In genomic region chr22:27641049-27641790, GRCh38 we compare ENCODE assay signal across 18 cellular contexts.
DNase-seq lines count a peak whose midpoint lies in the region; ATAC-seq and TF ChIP-seq lines count a peak whose summit lies in the region.
"Had no signal": no experiment of that assay in that cellular context is flagged by ENCODE, and none has a peak within 500 bp of the region (broad histone marks: within the 10 kb centered on the region; RNA-seq: fewer than 3 reads in every experiment).

No MANE protein-coding gene starts in this region.

- H3K27ac Mint-ChIP-seq in nephron, result peak overlapping the region; percentile 14 to 53 (median 20)
- no peak overlapping the region for H3K27ac Mint-ChIP-seq in type B pancreatic cell
- no peak overlapping the region for H3K27ac Mint-ChIP-seq in activated CD4-positive, alpha-beta memory T cell treated with anti-CD3 and anti-CD28 coated beads for 36 hours
- H3K27ac Mint-ChIP-seq: activated CD4-positive, alpha-beta T cell treated with anti-CD3 and anti-CD28 coated beads, Interleukin-2, amount 10 ng/mL, durations not matched to agents 24 days and 14 days; activated naive CD8-positive, alpha-beta T cell treated with anti-CD3 and anti-CD28 coated beads for 36 hours; CD4-positive, alpha-beta memory T cell had no signal

- H3K4me1 Mint-ChIP-seq in nephron, result peaks cover 60% of the 10 kb centered on the region
- peaks cover 38% of the 10 kb centered on the region for H3K4me1 Mint-ChIP-seq in type B pancreatic cell (ENCODE audit: unreplicated experiment)
- no peaks in the 10 kb centered on the region for H3K4me1 Mint-ChIP-seq in activated CD4-positive, alpha-beta memory T cell treated with anti-CD3 and anti-CD28 coated beads for 36 hours (ENCODE audit: low read depth)
- H3K4me1 Mint-ChIP-seq: activated CD4-positive, alpha-beta T cell treated with anti-CD3 and anti-CD28 coated beads, Interleukin-2, amount 10 ng/mL, durations not matched to agents 24 days and 14 days; activated naive CD8-positive, alpha-beta T cell treated with anti-CD3 and anti-CD28 coated beads for 36 hours; CD4-positive, alpha-beta memory T cell had no signal

- no peak overlapping the region for H3K4me2 ChIP-seq in Karpas-422 (ENCODE audit: low read depth, low read length, poor library complexity, severe bottlenecking)
- H3K4me2 ChIP-seq: A549 had no signal

- no peak overlapping the region for H3K4me3 Mint-ChIP-seq in nephron
- peak overlapping the region; percentile 8 for H3K4me3 Mint-ChIP-seq in type B pancreatic cell
- H3K4me3 Mint-ChIP-seq in activated CD4-positive, alpha-beta memory T cell treated with anti-CD3 and anti-CD28 coated beads for 36 hours, result no peak overlapping the region
- H3K4me3 Mint-ChIP-seq: activated CD4-positive, alpha-beta T cell treated with anti-CD3 and anti-CD28 coated beads, Interleukin-2, amount 10 ng/mL, durations not matched to agents 24 days and 14 days; activated naive CD8-positive, alpha-beta T cell treated with anti-CD3 and anti-CD28 coated beads for 36 hours; CD4-positive, alpha-beta memory T cell had no signal

- H3K4me1 ChIP-seq in cardiac muscle cell (ENCODE audit: low read depth) (peaks cover 23% of the 10 kb centered on the region), Karpas-422 (ENCODE audit: low read length) (no peaks in the 10 kb centered on the region), upper lobe of left lung (no peaks in the 10 kb centered on the region)
- H3K4me1 ChIP-seq: A549, right lobe of liver had no signal

- POLR2A ChIA-PET in activated CD4-positive, alpha-beta memory T cell treated with anti-CD3 and anti-CD28 coated beads for 36 hours (lab: Charles Lee), result no interaction called here

- no peaks in the 10 kb centered on the region for H3K79me2 ChIP-seq in Karpas-422 (ENCODE audit: low read length)

- no peak for TF ChIP-seq EP300 in upper lobe of left lung (IDR thresholded peaks at IDR 0.05)

- DNase-seq in cardiac muscle cell (ENCODE audit: low read depth in 1 of 2, low spot score in 1 of 2) (no peak), Right ventricle myocardium inferior (ENCODE audit: missing footprints) (no peak), erythroblast (lab: John Stamatoyannopoulos, UW) (peak; percentile 82 to 85), type B pancreatic cell (ENCODE audit: extremely low spot score, unreplicated experiment) (no peak), Karpas-422 (no peak), upper lobe of left lung (no peak)
- DNase-seq in activated CD4-positive, alpha-beta memory T cell treated with anti-CD3 and anti-CD28 coated beads for 36 hours, result no peak
- DNase-seq: activated CD4-positive, alpha-beta T cell treated with anti-CD3 and anti-CD28 coated beads, Interleukin-2, amount 10 ng/mL, durations not matched to agents 24 days and 14 days; activated naive CD8-positive, alpha-beta T cell treated with anti-CD3 and anti-CD28 coated beads for 36 hours; CD4-positive, alpha-beta memory T cell; Kasumi-1; left ventricle myocardium superior; NCI-H345; right lobe of liver; T1000 had no signal

- no peak overlapping the region for H2AFZ ChIP-seq in Karpas-422 (ENCODE audit: low read length)

- H3K9me3 Mint-ChIP-seq in nephron, result no peaks in the 10 kb centered on the region
- no peaks in the 10 kb centered on the region for H3K9me3 Mint-ChIP-seq in type B pancreatic cell
- no peaks in the 10 kb centered on the region for H3K9me3 Mint-ChIP-seq in activated CD4-positive, alpha-beta memory T cell treated with anti-CD3 and anti-CD28 coated beads for 36 hours
- H3K9me3 Mint-ChIP-seq: activated CD4-positive, alpha-beta T cell treated with anti-CD3 and anti-CD28 coated beads, Interleukin-2, amount 10 ng/mL, durations not matched to agents 24 days and 14 days; activated naive CD8-positive, alpha-beta T cell treated with anti-CD3 and anti-CD28 coated beads for 36 hours had no signal

- H3K4me3 ChIP-seq in cardiac muscle cell, result no peak overlapping the region
- no peak overlapping the region for H3K4me3 ChIP-seq in Karpas-422 (ENCODE audit: low read length)
- H3K4me3 ChIP-seq in upper lobe of left lung, result no peak overlapping the region
- H3K4me3 ChIP-seq: A549, right lobe of liver, tibial nerve had no signal

- H3K9me3 ChIP-seq in cardiac muscle cell (ENCODE audit: low read depth) (no peaks in the 10 kb centered on the region), Karpas-422 (ENCODE audit: low read length) (no peaks in the 10 kb centered on the region), upper lobe of left lung (no peaks in the 10 kb centered on the region)
- H3K9me3 ChIP-seq: A549, right lobe of liver, tibial nerve had no signal

- H3K27me3 Mint-ChIP-seq in nephron (ENCODE audit: low read depth), result peaks cover 50% of the 10 kb centered on the region
- H3K27me3 Mint-ChIP-seq in type B pancreatic cell, result peaks cover 23% of the 10 kb centered on the region
- peaks cover 3% of the 10 kb centered on the region for H3K27me3 Mint-ChIP-seq in activated CD4-positive, alpha-beta memory T cell treated with anti-CD3 and anti-CD28 coated beads for 36 hours
- H3K27me3 Mint-ChIP-seq: activated CD4-positive, alpha-beta T cell treated with anti-CD3 and anti-CD28 coated beads, Interleukin-2, amount 10 ng/mL, durations not matched to agents 24 days and 14 days had no signal

- no peaks in the 10 kb centered on the region for H3K9me2 ChIP-seq in Karpas-422 (replicated peaks; ENCODE audit: insufficient read depth, low read length)

- H3K27ac ChIP-seq in cardiac muscle cell (peak overlapping the region; percentile 11), Karpas-422 (ENCODE audit: low read length) (no peak overlapping the region), upper lobe of left lung (no peak overlapping the region)
- H3K27ac ChIP-seq: A549, right lobe of liver had no signal

- no peak for ATAC-seq in Right ventricle myocardium inferior
- ATAC-seq in upper lobe of left lung (ENCODE audit: low FRiP score in 2 of 2), result no peak
- ATAC-seq: A549, left ventricle myocardium superior had no signal

- intact Hi-C loops in Right ventricle myocardium inferior (cut with DNase I), result no loop called here
- intact Hi-C loops in activated CD4-positive, alpha-beta memory T cell treated with anti-CD3 and anti-CD28 coated beads for 36 hours (cut with micrococcal nuclease), result no loop called here

- CTCF ChIA-PET in activated CD4-positive, alpha-beta memory T cell treated with anti-CD3 and anti-CD28 coated beads for 36 hours (lab: Charles Lee), result no interaction called here

- no peak overlapping the region for H3K9ac ChIP-seq in Karpas-422 (ENCODE audit: low read length)

- TF ChIP-seq CTCF in cardiac muscle cell (IDR thresholded peaks at IDR 0.05; ENCODE audit: low read depth, low read length), result no peak
- no peak for TF ChIP-seq CTCF in nephron (IDR thresholded peaks at IDR 0.05; ENCODE audit: unreplicated experiment in 3 of 3)
- TF ChIP-seq CTCF in type B pancreatic cell (conservative IDR thresholded peaks at IDR 0.05), result no peak
- no peak for TF ChIP-seq CTCF in upper lobe of left lung (IDR thresholded peaks at IDR 0.05)

- no peaks in the 10 kb centered on the region for H4K20me1 ChIP-seq in Karpas-422 (ENCODE audit: insufficient read depth, low read depth, low read length)

- WGBS in upper lobe of left lung, 2 donors, result 50 to 53% methylated on average over 8 of the region's 8 CpGs

- no peaks in the 10 kb centered on the region for H3K36me3 ChIP-seq in cardiac muscle cell
- no peaks in the 10 kb centered on the region for H3K36me3 ChIP-seq in Karpas-422 (ENCODE audit: insufficient read depth, low read length)
- no peaks in the 10 kb centered on the region for H3K36me3 ChIP-seq in upper lobe of left lung
- H3K36me3 ChIP-seq: right lobe of liver, tibial nerve had no signal

- TF ChIP-seq POLR2A in erythroblast (IDR thresholded peaks at IDR 0.05; ENCODE audit: low read length) (no peak), upper lobe of left lung (IDR thresholded peaks at IDR 0.05) (no peak)

- H3K36me3 Mint-ChIP-seq in nephron (ENCODE audit: low read depth), result no peaks in the 10 kb centered on the region
- H3K36me3 Mint-ChIP-seq in type B pancreatic cell, result no peaks in the 10 kb centered on the region
- no peaks in the 10 kb centered on the region for H3K36me3 Mint-ChIP-seq in activated CD4-positive, alpha-beta memory T cell treated with anti-CD3 and anti-CD28 coated beads for 36 hours
- H3K36me3 Mint-ChIP-seq: activated naive CD8-positive, alpha-beta T cell treated with anti-CD3 and anti-CD28 coated beads for 36 hours; CD4-positive, alpha-beta memory T cell had no signal

- H3K27me3 ChIP-seq in cardiac muscle cell, result no peaks in the 10 kb centered on the region
- H3K27me3 ChIP-seq in Karpas-422 (ENCODE audit: low read length), result no peaks in the 10 kb centered on the region
- no peaks in the 10 kb centered on the region for H3K27me3 ChIP-seq in upper lobe of left lung
- H3K27me3 ChIP-seq: right lobe of liver, tibial nerve had no signal

Comparison
In these comparisons a context has a peak if more than half of its experiments do, and no peak if none do; other contexts are left out.
1. DNase-seq: peak in erythroblast (2 of 2); none in cardiac muscle cell (0 of 2), Right ventricle myocardium inferior (single experiment), type B pancreatic cell (single experiment), Karpas-422 (single experiment), activated CD4-positive, alpha-beta memory T cell treated with anti-CD3 and anti-CD28 coated beads for 36 hours (single experiment) and upper lobe of left lung (0 of 2).
2. H3K27ac Mint-ChIP-seq: peak in nephron (3 of 3); none in type B pancreatic cell (single experiment) and activated CD4-positive, alpha-beta memory T cell treated with anti-CD3 and anti-CD28 coated beads for 36 hours (single experiment).